ENCODE assay signal across 2 cellular contexts in genomic region chr18:35495821-35496368, GRCh38.
TF ChIP-seq lines count a peak whose summit lies in the region.

No MANE protein-coding gene starts in this region.

TF ChIP-seq in IMR-90, 13 proteins besides CTCF, POLR2A, EP300 and RAD21:
- peak; percentile 86 for TF ChIP-seq MAFK (IDR thresholded peaks at IDR 0.05; ENCODE audit: low read depth, low read length)
- TF ChIP-seq NFE2L2 (IDR thresholded peaks at IDR 0.05; ENCODE audit: low read depth, low read length): peak; percentile 51; the same call in 1 of the 2 replicates
- TF ChIP-seq MAZ (IDR thresholded peaks at IDR 0.05; ENCODE audit: borderline replicate concordance, low read depth, low read length): no peak
- TF ChIP-seq CEBPB (IDR thresholded peaks at IDR 0.05; ENCODE audit: low read depth, low read length): no peak
TF ChIP-seq in IMR-90: peak in this region for 2.

TF ChIP-seq in GM12878, 131 proteins besides CTCF, POLR2A, EP300 and RAD21:
- TF ChIP-seq POLR2AphosphoS2 (IDR thresholded peaks at IDR 0.05; ENCODE audit: low read depth, low read length): no peak
- no peak for TF ChIP-seq RELA (IDR thresholded peaks at IDR 0.05; ENCODE audit: borderline replicate concordance, partially characterized antibody)
- no peak for TF ChIP-seq PRDM15 (CRISPR knock-in tag; IDR thresholded peaks at IDR 0.05)
- no peak for TF ChIP-seq NR2C2 (IDR thresholded peaks at IDR 0.05; ENCODE audit: borderline replicate concordance, control insufficient read depth, insufficient read length, low read depth)
- no peak for TF ChIP-seq TAF1 (IDR thresholded peaks at IDR 0.05; ENCODE audit: borderline replicate concordance, low read depth, low read length)
- TF ChIP-seq EGR1 (IDR thresholded peaks at IDR 0.05; ENCODE audit: borderline replicate concordance in 1 of 2, low read depth in 2 of 2, low read length in 2 of 2): no peak
- no peak for TF ChIP-seq RCOR1 (conservative IDR thresholded peaks at IDR 0.05; ENCODE audit: low read depth, low read length)
- TF ChIP-seq RFX5 (IDR thresholded peaks at IDR 0.05; ENCODE audit: low read depth, low read length): no peak
- TF ChIP-seq EZH2 (IDR thresholded peaks at IDR 0.05; ENCODE audit: borderline replicate concordance, control insufficient read depth, low read depth, low read length): no peak
- no peak for TF ChIP-seq BCL3 (IDR thresholded peaks at IDR 0.05; ENCODE audit: borderline replicate concordance, insufficient read depth, low read depth, low read length, poor library complexity, severe bottlenecking)
- no peak for TF ChIP-seq SREBF1 (IDR thresholded peaks at IDR 0.05; ENCODE audit: low read length)
